18 cellular contexts compared by ENCODE assay signal in genomic region chrX:5086388-5086787, GRCh38.
"Had no signal": no experiment of that assay in that cellular context is flagged by ENCODE, and none has a peak within 500 bp of the region (broad histone marks: within the 10 kb centered on the region; RNA-seq: fewer than 3 reads in every experiment).

No MANE protein-coding gene starts in this region.

- H3K4me1 ChIP-seq: esophagus muscularis mucosa, gastroesophageal sphincter, psoas muscle, right lobe of liver, tibial artery, upper lobe of left lung, vagina had no signal

- H3K36me3 ChIP-seq: esophagus muscularis mucosa, gastroesophageal sphincter, neutrophil, right lobe of liver, tibial artery, upper lobe of left lung, vagina had no signal

- DNase-seq: effector memory CD4-positive, alpha-beta T cell; glutamatergic neuron; islet precursor cell; mucosa of descending colon; naive thymus-derived CD8-positive, alpha-beta T cell; psoas muscle; retina; right lobe of liver; stimulated activated CD4-positive, alpha-beta T cell treated with anti-CD3 and anti-CD28 coated beads, Interleukin-4, amount 100 ng/mL, for 1 hour; stimulated activated CD8-positive, alpha-beta memory T cell treated with anti-CD3 and anti-CD28 coated beads, Interleukin-4, amount 100 ng/mL, for 48 hours; tibial artery; upper lobe of left lung had no signal

- H3K27ac ChIP-seq: esophagus muscularis mucosa, gastroesophageal sphincter, neutrophil, psoas muscle, right lobe of liver, tibial artery, upper lobe of left lung, vagina had no signal

- H3K4me3 ChIP-seq: esophagus muscularis mucosa, gastroesophageal sphincter, mucosa of descending colon, psoas muscle, right lobe of liver, tibial artery, upper lobe of left lung, vagina had no signal

- ATAC-seq: gastroesophageal sphincter; left lobe of liver; mucosa of descending colon; naive thymus-derived CD8-positive, alpha-beta T cell; psoas muscle; right lobe of liver; stimulated activated memory B cell treated with anti-CD40 and anti-IgM and Interleukin-4, amounts not matched to agents 10 μg/mL and 1 μg/mL and 100 μg/mL, for 72 hours had no signal

- H3K9me3 ChIP-seq: esophagus muscularis mucosa, gastroesophageal sphincter, mucosa of descending colon, neutrophil, psoas muscle, right lobe of liver, tibial artery, upper lobe of left lung, vagina had no signal

- H3K27me3 ChIP-seq: esophagus muscularis mucosa, gastroesophageal sphincter, neutrophil, right lobe of liver, tibial artery, upper lobe of left lung, vagina had no signal
